Comparison of ENCODE assay signal across 21 cellular contexts in the genomic region with DNA sequence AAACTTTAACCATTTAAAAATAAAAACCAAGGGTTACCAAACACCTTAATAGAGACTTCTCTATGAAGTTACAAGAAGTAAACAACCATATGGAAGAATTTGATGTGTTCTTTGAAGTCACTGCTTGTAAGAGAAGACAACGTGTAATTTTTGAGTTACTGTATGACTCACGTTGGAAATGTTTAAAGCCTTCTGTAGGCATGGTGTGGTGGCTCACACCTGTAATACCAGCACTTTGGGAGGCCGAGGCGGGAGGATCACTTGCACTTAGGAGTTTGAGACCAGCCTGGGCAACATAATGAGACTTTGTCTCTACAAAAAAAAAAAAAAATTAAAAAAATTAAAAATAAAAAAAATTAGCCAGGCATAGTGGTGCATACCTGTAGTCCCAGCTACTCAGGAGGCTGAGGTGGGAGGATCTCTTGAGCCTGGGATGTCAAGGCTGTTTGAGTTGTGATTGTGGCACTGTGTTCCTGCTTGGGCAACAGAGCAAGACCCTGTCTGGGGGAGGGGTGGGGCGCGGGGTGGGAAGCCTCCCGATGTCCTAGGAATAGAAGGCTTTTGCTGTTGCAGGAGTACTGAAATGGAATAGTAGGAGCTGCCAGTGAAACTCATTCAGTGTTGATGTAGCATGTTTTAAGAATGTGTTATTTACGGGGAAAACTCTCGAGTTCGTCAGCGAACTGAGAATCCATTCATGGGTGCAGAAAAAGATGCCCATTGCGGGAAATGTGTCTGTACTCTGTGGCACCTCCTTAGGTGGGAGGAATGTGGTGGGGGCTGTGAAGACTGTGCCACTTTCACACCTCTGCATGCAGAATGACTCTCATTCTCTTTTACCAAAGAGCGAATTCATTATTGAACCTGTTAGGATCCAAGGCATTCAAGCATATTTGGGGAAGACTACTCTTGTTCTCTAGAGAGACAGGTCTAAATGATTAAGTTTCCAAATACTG.
DNase-seq lines count a peak whose midpoint lies in the region; ATAC-seq and TF ChIP-seq lines count a peak whose summit lies in the region.
"Had no signal": no experiment of that assay in that cellular context is flagged by ENCODE, and none has a peak within 500 bp of the region (broad histone marks: within the 10 kb centered on the region; RNA-seq: fewer than 3 reads in every experiment).

No MANE protein-coding gene starts in this region.

- H3K4me2 ChIP-seq in GM23338 (peak overlapping the region; percentile 42; the same call in 1 of the 2 replicates), GM23248 (ENCODE audit: unreplicated experiment) (no peak overlapping the region)

- no peak for ATAC-seq in GM23338
- ATAC-seq in GM19467 (IDR thresholded peaks at IDR 0.05; ENCODE audit: unreplicated experiment) = no peak
- no peak for ATAC-seq in aorta (ENCODE audit: low FRiP score)
- no peak for ATAC-seq in GM21723 (IDR thresholded peaks at IDR 0.05; ENCODE audit: unreplicated experiment)
- ATAC-seq: right cardiac atrium had no signal

- in situ Hi-C loops in GM23248 (cut with MboI) = no loop called here

- peaks cover 72% of the 10 kb centered on the region for H3K79me2 ChIP-seq in GM23338 (replicated peaks; ENCODE audit: insufficient read depth)
- peaks cover 100% of the 10 kb centered on the region for H3K79me2 ChIP-seq in GM23248 (ENCODE audit: insufficient read depth)

- no peak overlapping the region for H3K4me3 Mint-ChIP-seq in GM23338
- H3K4me3 Mint-ChIP-seq in immature natural killer cell = peak overlapping the region; percentile 78 to 85 (median 80)
- H3K4me3 Mint-ChIP-seq: activated T-helper 1 cell treated with anti-CD3 and anti-CD28 coated beads, Interleukin-12 subunit alpha, Interleukin-12 subunit beta, Interleukin-2, Interleukin-4 antibody, amounts not matched to agents 30 ng/mL and 10 ng/mL and 1 ng/mL, durations not matched to agents 14 hours and 24 hours and 36 hours; T-helper 1 cell treated with Interleukin-12 subunit alpha and Interleukin-12 subunit beta and Interleukin-4 antibody, amounts not matched to agents 30 μg/mL and 1 μg/mL, for 36 hours had no signal

- H4K20me1 ChIP-seq in GM23338 (replicated peaks; ENCODE audit: insufficient read depth) = no peaks in the 10 kb centered on the region
- H4K20me1 ChIP-seq in GM23248 (ENCODE audit: insufficient read depth) = peaks cover 20% of the 10 kb centered on the region; the same call in 1 of the 2 replicates

- H3K27me3 Mint-ChIP-seq in GM23338 (ENCODE audit: insufficient read depth, low read depth, poor library complexity) (peaks cover 6% of the 10 kb centered on the region), immature natural killer cell (ENCODE audit: low read depth in 3 of 3) (peaks cover 0 to 5% (median 0%) of the 10 kb centered on the region in 3 donors)

- peak overlapping the region; percentile 93 for H3K27ac Mint-ChIP-seq in GM23338
- H3K27ac Mint-ChIP-seq in immature natural killer cell = peak overlapping the region; percentile 71 to 92 (median 83)
- H3K27ac Mint-ChIP-seq: activated T-helper 1 cell treated with anti-CD3 and anti-CD28 coated beads, Interleukin-12 subunit alpha, Interleukin-12 subunit beta, Interleukin-2, Interleukin-4 antibody, amounts not matched to agents 30 ng/mL and 10 ng/mL and 1 ng/mL, durations not matched to agents 14 hours and 24 hours and 36 hours; T-helper 1 cell treated with Interleukin-12 subunit alpha and Interleukin-12 subunit beta and Interleukin-4 antibody, amounts not matched to agents 30 μg/mL and 1 μg/mL, for 36 hours had no signal

- no peak overlapping the region for H2AFZ ChIP-seq in GM23338
- H2AFZ ChIP-seq in GM23248 = no peak overlapping the region

- 0 out of 2 replicates have a peak overlapping the region, but pooled peaks have one; percentile 1 for H3K4me3 ChIP-seq in GM23338
- H3K4me3 ChIP-seq in SJCRH30 = no peak overlapping the region
- no peak overlapping the region for H3K4me3 ChIP-seq in neutrophil (ENCODE audit: low read depth in 1 of 2, low read length in 1 of 2)
- no peak overlapping the region for H3K4me3 ChIP-seq in GM23248
- no peak overlapping the region for H3K4me3 ChIP-seq in aorta (ENCODE audit: low read length in 2 of 2)
- H3K4me3 ChIP-seq: adrenal gland had no signal

- H3K27me3 ChIP-seq in GM23338 (ENCODE audit: insufficient read depth) (no peaks in the 10 kb centered on the region), SJCRH30 (no peaks in the 10 kb centered on the region), neutrophil (no peaks in the 10 kb centered on the region), GM23248 (replicated peaks; ENCODE audit: insufficient read depth) (no peaks in the 10 kb centered on the region), aorta (ENCODE audit: control insufficient read depth in 1 of 2, insufficient read depth in 2 of 2, low read length in 1 of 2) (no peaks in the 10 kb centered on the region)
- H3K27me3 ChIP-seq: adrenal gland had no signal

- H3K9me3 Mint-ChIP-seq in GM23338 = no peaks in the 10 kb centered on the region
- no peaks in the 10 kb centered on the region for H3K9me3 Mint-ChIP-seq in immature natural killer cell
- H3K9me3 Mint-ChIP-seq: T-helper 1 cell treated with Interleukin-12 subunit alpha and Interleukin-12 subunit beta and Interleukin-4 antibody, amounts not matched to agents 30 μg/mL and 1 μg/mL, for 36 hours had no signal

- H3K27ac ChIP-seq in GM23338 (ENCODE audit: low read depth) (peak overlapping the region; percentile 99), SJCRH30 (peak overlapping the region; percentile 97), neutrophil (peak overlapping the region; percentile 48), GM23248 (no peak overlapping the region), aorta (ENCODE audit: low read depth in 1 of 2, low read length in 2 of 2) (no peak overlapping the region)
- H3K27ac ChIP-seq: WERI-Rb-1 had no signal

- H3F3A ChIP-seq in GM23338 (replicated peaks; ENCODE audit: low read depth) = 0 out of 2 replicates have a peak, but pooled peaks cover 3% of the 10 kb centered on the region
- peaks cover 53% of the 10 kb centered on the region for H3F3A ChIP-seq in GM23248 (ENCODE audit: insufficient read depth)

- intact Hi-C loops in aorta (cut with DNase I) = no loop called here

- peaks cover 3% of the 10 kb centered on the region; the same call in 2 of the 3 replicates for H3K36me3 Mint-ChIP-seq in GM23338 (ENCODE audit: low read depth)
- peaks cover 0 to 4% (median 3%) of the 10 kb centered on the region in 3 donors for H3K36me3 Mint-ChIP-seq in immature natural killer cell

- WGBS in GM23248 (ENCODE audit: low coverage in 1 of 2, low lambda C conversion rate in 2 of 2, missing lambda C conversion rate in 2 of 2), 2 experiments = 82 to 83% methylated on average over 13 of the region's 13 CpGs
- 63 to 68% methylated on average over 13 of the region's 13 CpGs for WGBS in aorta, 2 donors

- TF ChIP-seq CTCF in GM23338 (conservative IDR thresholded peaks at IDR 0.05; ENCODE audit: low read depth in 2 of 2) = no peak
- TF ChIP-seq CTCF in neutrophil (IDR thresholded peaks at IDR 0.05) = no peak

- no peaks in the 10 kb centered on the region for H3K9me3 ChIP-seq in SJCRH30 (replicated peaks)
- H3K9me3 ChIP-seq in neutrophil = no peaks in the 10 kb centered on the region
- no peaks in the 10 kb centered on the region for H3K9me3 ChIP-seq in GM23248 (ENCODE audit: low read depth)
- H3K9me3 ChIP-seq in aorta (ENCODE audit: control insufficient read depth, low read length) = no peaks in the 10 kb centered on the region
- H3K9me3 ChIP-seq: adrenal gland had no signal

- DNase-seq in GM23338 (ENCODE audit: low spot score) = no peak
- DNase-seq in SJCRH30 = no peak
- peak; percentile 65 to 69 (median 69) for DNase-seq in immature natural killer cell
- DNase-seq in GM23248 = no peak
- no peak for DNase-seq in aorta
- DNase-seq: activated CD8-positive, alpha-beta memory T cell treated with anti-CD3 and anti-CD28 coated beads for 24 hours; adrenal gland; effector CD4-positive, alpha-beta T cell; Karpas-422; mesendoderm; NCI-H1092; NCI-H2081 treated with DMSO at 0.1 percent for 48 hours; NCI-H524; right cardiac atrium; SHP77 treated with DMSO at 0.1 percent for 48 hours; WERI-Rb-1 had no signal

- H3K4me1 Mint-ChIP-seq in GM23338 (peaks cover 88% of the 10 kb centered on the region), immature natural killer cell (peaks cover 86 to 98% of the 10 kb centered on the region in 2 donors)

- no peak overlapping the region for H3K9ac ChIP-seq in GM23248

- H3K36me3 ChIP-seq in GM23338 (ENCODE audit: insufficient read depth) (no peaks in the 10 kb centered on the region), SJCRH30 (peaks cover 10% of the 10 kb centered on the region; the same call in 1 of the 2 replicates), neutrophil (peaks cover 7% of the 10 kb centered on the region), GM23248 (ENCODE audit: low read depth) (peaks cover 5% of the 10 kb centered on the region; the same call in 1 of the 2 replicates), aorta (ENCODE audit: control insufficient read depth in 1 of 2, insufficient read depth in 2 of 2, low read length in 1 of 2) (no peaks in the 10 kb centered on the region)
- H3K36me3 ChIP-seq: adrenal gland, WERI-Rb-1 had no signal

- H3K9me2 ChIP-seq in GM23338 (ENCODE audit: insufficient read depth) (no peaks in the 10 kb centered on the region), GM23248 (ENCODE audit: insufficient read depth) (no peaks in the 10 kb centered on the region)

- H3K4me1 ChIP-seq in GM23338 (ENCODE audit: insufficient read depth) (peaks cover 68% of the 10 kb centered on the region), SJCRH30 (peaks cover 75% of the 10 kb centered on the region), neutrophil (ENCODE audit: control insufficient read depth in 1 of 2, insufficient read depth in 1 of 2, low read depth in 1 of 2, low read length in 1 of 2) (peaks cover 32 to 33% of the 10 kb centered on the region in 2 experiments), GM23248 (ENCODE audit: insufficient read depth) (peaks cover 49% of the 10 kb centered on the region), aorta (ENCODE audit: control insufficient read depth in 1 of 2, insufficient read depth in 2 of 2, low read length in 2 of 2) (peaks cover 3 to 24% of the 10 kb centered on the region in 2 donors)

Comparison
In these comparisons a context has a peak if more than half of its experiments do, and no peak if none do; other contexts are left out.
1. DNase-seq: peak in immature natural killer cell (3 of 3); none in GM23338 (single experiment), SJCRH30 (0 of 2), GM23248 (single experiment) and aorta (0 of 2).
2. H3K27ac ChIP-seq: peak in GM23338 (single experiment), SJCRH30 (single experiment) and neutrophil (single experiment); none in GM23248 (single experiment) and aorta (0 of 2).